Comparison of ENCODE assay signal across 10 cellular contexts in the genomic region with DNA sequence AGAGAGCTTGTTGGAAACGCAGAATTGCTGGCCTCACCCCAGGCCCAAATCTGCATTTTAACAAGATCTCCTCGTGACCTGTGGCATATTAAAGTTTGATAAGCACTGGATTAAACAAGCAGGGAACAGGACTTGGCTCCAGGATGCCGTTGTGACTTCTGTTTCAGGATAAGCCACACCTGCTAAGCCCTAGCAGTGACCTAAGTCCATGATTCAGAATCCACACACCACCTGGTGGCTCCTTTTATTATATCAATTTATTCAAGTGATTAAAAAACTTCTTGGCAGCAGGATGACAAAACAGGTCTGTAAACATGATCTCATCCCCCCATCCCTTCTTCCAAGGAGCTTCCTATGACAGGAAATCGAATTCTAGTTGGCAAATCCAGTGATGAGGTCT. TPM values are rescaled to one million over a fixed set of nuclear protein-coding genes. Genes with fewer than 3 reads are reported as not detected.
DNase-seq lines count a peak whose midpoint lies in the region; ATAC-seq and TF ChIP-seq lines count a peak whose summit lies in the region.
"Had no signal": no experiment of that assay in that cellular context is flagged by ENCODE, and none has a peak within 500 bp of the region (broad histone marks: within the 10 kb centered on the region; RNA-seq: fewer than 3 reads in every experiment).

No MANE protein-coding gene starts in this region.

- DNase-seq in DMS 273 (lab: John Stamatoyannopoulos, UW; ENCODE audit: unreplicated experiment): peak; percentile 90
- DNase-seq in NCI-H1092 (lab: John Stamatoyannopoulos, UW): peak; percentile 36
- peak; percentile 37 to 55 for DNase-seq in SHP77 (lab: John Stamatoyannopoulos, UW)
- no peak for DNase-seq in left lobe of liver (ENCODE audit: low spot score)
- DNase-seq in GM20000 (ENCODE audit: low spot score): no peak
- DNase-seq: activated CD4-positive, alpha-beta T cell treated with anti-CD3 and anti-CD28 coated beads, Interleukin-2, amount 10 ng/mL, durations not matched to agents 7 days and 5 days had no signal

- TF ChIP-seq CTCF in GM20000 (IDR thresholded peaks at IDR 0.05; ENCODE audit: extremely low read depth, missing control alignments): no peak

- ATAC-seq in left lobe of liver (peak; percentile 91), GM19351 (IDR thresholded peaks at IDR 0.05; ENCODE audit: unreplicated experiment) (no peak), HG02610 (IDR thresholded peaks at IDR 0.05; ENCODE audit: unreplicated experiment) (no peak), HG03108 (IDR thresholded peaks at IDR 0.05; ENCODE audit: unreplicated experiment) (no peak)

RNA-seq across cellular contexts. Expression of gene NAGPA, which starts 9.1 kb away (rescaled TPM):
- total RNA-seq in left lobe of liver: 7.1 TPM

RNA-seq across cellular contexts. Expression of gene C16orf89, which starts 41.1 kb away (rescaled TPM):
- total RNA-seq in left lobe of liver: not detected
- total RNA-seq: activated CD4-positive, alpha-beta T cell treated with anti-CD3 and anti-CD28 coated beads, Interleukin-2, amount 10 ng/mL, durations not matched to agents 7 days and 5 days; fibroblast of villous mesenchyme had no signal

RNA-seq across cellular contexts. Expression of gene ALG1, which starts 47.0 kb away (rescaled TPM):
- 14.9 TPM for total RNA-seq in left lobe of liver

Comparison
In these comparisons a context has a peak if more than half of its experiments do, and no peak if none do; other contexts are left out.
1. DNase-seq: peak in DMS 273 (single experiment), NCI-H1092 (single experiment) and SHP77 (2 of 2); none in left lobe of liver (single experiment) and GM20000 (single experiment).